In genomic region chr2:66578067-66578852, GRCh38 we compare ENCODE assay signal across 11 cellular contexts.
DNase-seq lines count a peak whose midpoint lies in the region; ATAC-seq and TF ChIP-seq lines count a peak whose summit lies in the region.
"Had no signal": no experiment of that assay in that cellular context is flagged by ENCODE, and none has a peak within 500 bp of the region (broad histone marks: within the 10 kb centered on the region; RNA-seq: fewer than 3 reads in every experiment).

No MANE protein-coding gene starts in this region.

- no peaks in the 10 kb centered on the region for H3K36me3 ChIP-seq in mammary epithelial cell (ENCODE audit: insufficient read depth, low read length)
- no peaks in the 10 kb centered on the region for H3K36me3 ChIP-seq in endocrine pancreas (ENCODE audit: control insufficient read depth, insufficient read depth, low read length)
- no peaks in the 10 kb centered on the region for H3K36me3 ChIP-seq in muscle layer of duodenum (ENCODE audit: control insufficient read depth in 1 of 2, insufficient read depth in 2 of 2, low read length in 2 of 2)
- H3K36me3 ChIP-seq in aorta (ENCODE audit: control insufficient read depth in 1 of 2, insufficient read depth in 2 of 2, low read length in 1 of 2): no peaks in the 10 kb centered on the region
- no peaks in the 10 kb centered on the region for H3K36me3 ChIP-seq in CD8-positive, alpha-beta memory T cell (ENCODE audit: insufficient read depth, low read length)
- no peaks in the 10 kb centered on the region for H3K36me3 ChIP-seq in gastrocnemius medialis

- H3K27me3 ChIP-seq in mammary epithelial cell (ENCODE audit: insufficient read depth, low read length) (peaks cover 57% of the 10 kb centered on the region), endocrine pancreas (ENCODE audit: control insufficient read depth, insufficient read depth, low read length) (peaks cover 2% of the 10 kb centered on the region), muscle layer of duodenum (ENCODE audit: low read depth, low read length) (peaks cover 53% of the 10 kb centered on the region), aorta (ENCODE audit: control insufficient read depth in 1 of 2, insufficient read depth in 2 of 2, low read length in 1 of 2) (no peaks in the 10 kb centered on the region), gastrocnemius medialis (peaks cover 97 to 99% (median 97%) of the 10 kb centered on the region in 3 donors)
- peaks cover 22% of the 10 kb centered on the region for H3K27me3 ChIP-seq in CD8-positive, alpha-beta memory T cell (ENCODE audit: insufficient read depth, low read length, poor library complexity, severe bottlenecking)

- peaks cover 7% of the 10 kb centered on the region for H3K36me3 Mint-ChIP-seq in MCF 10A (ENCODE audit: insufficient read depth, unreplicated experiment)
- H3K36me3 Mint-ChIP-seq in CD8-positive, alpha-beta memory T cell: no peaks in the 10 kb centered on the region

- TF ChIP-seq POLR2A in gastrocnemius medialis (IDR thresholded peaks at IDR 0.05): no peak

- 15% methylated on average over 22 of the region's 31 CpGs for WGBS in mammary epithelial cell (ENCODE audit: low coverage, missing lambda C conversion rate)
- WGBS in aorta, 2 donors: 5 to 10% methylated on average over 31 of the region's 31 CpGs

- H3K9ac ChIP-seq in mammary epithelial cell (ENCODE audit: insufficient read depth, low read length): no peak overlapping the region
- H3K9ac ChIP-seq in endocrine pancreas (ENCODE audit: control insufficient read depth, insufficient read depth, low read length): no peak overlapping the region

- dilution Hi-C loops in mammary epithelial cell (cut with HindIII; ENCODE audit: low sequenced_read_pairs): no loop called here

- peak overlapping the region; percentile 81 for H3K4me3 Mint-ChIP-seq in MCF 10A (ENCODE audit: unreplicated experiment)
- no peak overlapping the region for H3K4me3 Mint-ChIP-seq in CD8-positive, alpha-beta memory T cell
- H3K4me3 Mint-ChIP-seq: activated naive CD8-positive, alpha-beta T cell treated with anti-CD3 and anti-CD28 coated beads, Interleukin-2, amount 50 U/mL, for 24 hours had no signal

- TF ChIP-seq CTCF in MCF 10A (IDR thresholded peaks at IDR 0.05; ENCODE audit: unreplicated experiment): no peak
- no peak for TF ChIP-seq CTCF in mammary epithelial cell (conservative IDR thresholded peaks at IDR 0.05 in 1 of 2, IDR thresholded peaks at IDR 0.05 in 1 of 2; ENCODE audit: extremely low read depth in 1 of 2, insufficient read depth in 1 of 2, low read depth in 1 of 2, low read length in 2 of 2)
- TF ChIP-seq CTCF in gastrocnemius medialis (IDR thresholded peaks at IDR 0.05 in 4 of 5, conservative IDR thresholded peaks at IDR 0.05 in 1 of 5): no peak

- H3K27me3 Mint-ChIP-seq in MCF 10A (ENCODE audit: insufficient read depth, unreplicated experiment): peaks cover 42% of the 10 kb centered on the region
- peaks cover 32 to 62% of the 10 kb centered on the region in 2 donors for H3K27me3 Mint-ChIP-seq in CD8-positive, alpha-beta memory T cell

- H3K4me1 ChIP-seq in mammary epithelial cell (ENCODE audit: insufficient read depth, low read length) (peaks cover 23% of the 10 kb centered on the region), endocrine pancreas (ENCODE audit: control insufficient read depth, insufficient read depth, low read length) (no peaks in the 10 kb centered on the region), muscle layer of duodenum (ENCODE audit: control insufficient read depth in 1 of 2, insufficient read depth in 2 of 2, low read length in 2 of 2) (peaks cover 0 to 8% of the 10 kb centered on the region in 2 donors), aorta (ENCODE audit: control insufficient read depth in 1 of 2, insufficient read depth in 2 of 2, low read length in 2 of 2) (no peaks in the 10 kb centered on the region), gastrocnemius medialis (peaks cover 19 to 30% of the 10 kb centered on the region in 2 donors)
- H3K4me1 ChIP-seq in CD8-positive, alpha-beta memory T cell (ENCODE audit: insufficient read depth, low read length): no peaks in the 10 kb centered on the region

- no peak overlapping the region for H3K4me2 ChIP-seq in mammary epithelial cell (ENCODE audit: insufficient read depth, low read depth, low read length)

- POLR2A ChIA-PET in MCF 10A (lab: Yijun Ruan, JAX): interaction anchor here (0.7 to 2.3 kb wide), 3 partner anchors 143 to 1073 kb away, joined by 3 to 7 read pairs (median 6); partner anchors contain the start of gene MEIS1
- POLR2A ChIA-PET in CD8-positive, alpha-beta memory T cell (lab: Charles Lee): no interaction called here

- no peaks in the 10 kb centered on the region for H3K79me2 ChIP-seq in mammary epithelial cell (ENCODE audit: insufficient read depth, low read length)

- H3K4me1 Mint-ChIP-seq in MCF 10A (ENCODE audit: insufficient read depth, unreplicated experiment): peaks cover 11% of the 10 kb centered on the region
- H3K4me1 Mint-ChIP-seq in CD8-positive, alpha-beta memory T cell: peaks cover 0 to 3% (median 1%) of the 10 kb centered on the region in 3 donors

- in situ Hi-C loops in mammary epithelial cell (cut with MboI; ENCODE audit: low sequenced_read_pairs in 2 of 2) (loop anchor here (5.0 to 25.0 kb wide), 2 partner anchors 151 to 734 kb away; no protein-coding TSS in a partner anchor), gastrocnemius medialis (cut with MboI; ENCODE audit: low sequenced_read_pairs in 4 of 4) (loop anchor here in 1 of 4 donors (25.0 kb wide), 1 partner anchor 1259 kb away; no protein-coding TSS in a partner anchor)

- ATAC-seq in aorta (ENCODE audit: low FRiP score) (no peak), GM18498 (IDR thresholded peaks at IDR 0.05; ENCODE audit: unreplicated experiment) (no peak), gastrocnemius medialis (no peak)
- ATAC-seq: activated naive CD8-positive, alpha-beta T cell treated with anti-CD3 and anti-CD28 coated beads, Interleukin-2, amount 50 U/mL, for 24 hours had no signal

- intact Hi-C loops in MCF 10A (cut with micrococcal nuclease) (loop anchor here (5.0 to 10.0 kb wide), 4 partner anchors 566 to 1313 kb away; no protein-coding TSS in a partner anchor), mammary epithelial cell (cut with micrococcal nuclease) (loop anchor here (5.0 kb wide), 2 partner anchors 1074 to 1264 kb away; no protein-coding TSS in a partner anchor), aorta (cut with DNase I) (loop anchor here (5.0 to 10.0 kb wide), 6 partner anchors 273 to 1457 kb away; no protein-coding TSS in a partner anchor), gastrocnemius medialis (cut with DNase I; ENCODE audit: low total_unique reads) (loop anchor here (10.0 kb wide), 1 partner anchor 1267 kb away; no protein-coding TSS in a partner anchor)

- BruUV-seq in MCF 10A (replicated peaks; lab: Mats Ljungman, UMichigan) (no TSS peak), mammary epithelial cell (replicated peaks; lab: Mats Ljungman, UMichigan) (no TSS peak)

- no peak overlapping the region for H3K27ac Mint-ChIP-seq in MCF 10A (ENCODE audit: low read depth, unreplicated experiment)
- H3K27ac Mint-ChIP-seq in CD8-positive, alpha-beta memory T cell: no peak overlapping the region
- H3K27ac Mint-ChIP-seq: activated naive CD8-positive, alpha-beta T cell treated with anti-CD3 and anti-CD28 coated beads, Interleukin-2, amount 50 U/mL, for 24 hours had no signal

- CTCF ChIA-PET in MCF 10A (lab: Yijun Ruan, JAX): interaction anchor here (0.5 kb wide), 1 partner anchor 235 kb away, joined by 3 read pairs; no protein-coding TSS in a partner anchor
- CTCF ChIA-PET in mammary epithelial cell (lab: Charles Lee; ENCODE audit: low non-redundant PET): no interaction called here
- CTCF ChIA-PET in CD8-positive, alpha-beta memory T cell (lab: Charles Lee): no interaction called here

- no peaks in the 10 kb centered on the region for H4K20me1 ChIP-seq in mammary epithelial cell (ENCODE audit: insufficient read depth, low read length)

- DNase-seq in MCF 10A (ENCODE audit: unreplicated experiment) (no peak), mammary epithelial cell (no peak), aorta (peak; percentile 55 to 75), gastrocnemius medialis (no peak)
- DNase-seq in CD8-positive, alpha-beta memory T cell: no peak
- DNase-seq: ACHN; activated CD4-positive, alpha-beta T cell treated with anti-CD3 and anti-CD28 coated beads for 1 hour; activated naive CD8-positive, alpha-beta T cell treated with anti-CD3 and anti-CD28 coated beads, Interleukin-2, amount 50 U/mL, for 24 hours had no signal

- H3K9me3 Mint-ChIP-seq in MCF 10A (ENCODE audit: unreplicated experiment): no peaks in the 10 kb centered on the region
- peaks cover 0 to 10% (median 7%) of the 10 kb centered on the region in 5 donors for H3K9me3 Mint-ChIP-seq in CD8-positive, alpha-beta memory T cell

- H2AFZ ChIP-seq in mammary epithelial cell (ENCODE audit: low read depth, low read length): no peak overlapping the region

- H3K4me3 ChIP-seq in mammary epithelial cell (replicated peaks in 1 of 3; ENCODE audit: insufficient read depth in 1 of 3, low read depth in 2 of 3, low read length in 3 of 3) (no peak overlapping the region), endocrine pancreas (ENCODE audit: control insufficient read depth, insufficient read depth, low read length) (peak overlapping the region; percentile 84), muscle layer of duodenum (ENCODE audit: low read depth in 1 of 2, low read length in 2 of 2) (peak overlapping the region; percentile 57 to 65), aorta (ENCODE audit: low read length in 2 of 2) (no peak overlapping the region), gastrocnemius medialis (no peak overlapping the region)
- H3K4me3 ChIP-seq in CD8-positive, alpha-beta memory T cell (ENCODE audit: low read length): no peak overlapping the region

- H3K9me3 ChIP-seq in mammary epithelial cell (replicated peaks; ENCODE audit: insufficient read depth, low read length) (no peaks in the 10 kb centered on the region), endocrine pancreas (ENCODE audit: control insufficient read depth, low read length) (no peaks in the 10 kb centered on the region), muscle layer of duodenum (ENCODE audit: control insufficient read depth in 1 of 2, low read length in 2 of 2) (no peaks in the 10 kb centered on the region), aorta (ENCODE audit: control insufficient read depth, low read length) (no peaks in the 10 kb centered on the region), gastrocnemius medialis (no peaks in the 10 kb centered on the region)
- no peaks in the 10 kb centered on the region for H3K9me3 ChIP-seq in CD8-positive, alpha-beta memory T cell (ENCODE audit: low read length)

- H3K27ac ChIP-seq in mammary epithelial cell (ENCODE audit: insufficient read depth, low read depth, low read length) (no peak overlapping the region), muscle layer of duodenum (ENCODE audit: low read length) (peak overlapping the region; percentile 93), aorta (ENCODE audit: low read depth in 1 of 2, low read length in 2 of 2) (peak overlapping the region in 1 of 2 donors; percentile 34), gastrocnemius medialis (no peak overlapping the region)
- H3K27ac ChIP-seq in CD8-positive, alpha-beta memory T cell (ENCODE audit: low read depth, low read length): no peak overlapping the region

Comparison
In these comparisons a context has a peak if more than half of its experiments do, and no peak if none do; other contexts are left out.
1. DNase-seq: peak in aorta (2 of 2); none in MCF 10A (single experiment), mammary epithelial cell (single experiment), CD8-positive, alpha-beta memory T cell (0 of 5) and gastrocnemius medialis (0 of 2).
2. H3K4me3 ChIP-seq: peak in endocrine pancreas (single experiment) and muscle layer of duodenum (2 of 2); none in mammary epithelial cell (0 of 3), aorta (0 of 2), CD8-positive, alpha-beta memory T cell (single experiment) and gastrocnemius medialis (0 of 4).